ENCODE assay signal across 8 cellular contexts in genomic region chr12:54032627-54033100, GRCh38. TPM values are rescaled to one million over a fixed set of nuclear protein-coding genes. Genes with fewer than 3 reads are reported as not detected.
DNase-seq lines count a peak whose midpoint lies in the region; ATAC-seq and TF ChIP-seq lines count a peak whose summit lies in the region.

TSS of gene HOXC5 (plus strand) at chr12:54033050. CDS start at chr12:54033123, 73 bp downstream.

- no peak within 1 kb of the TSS for H3K27ac ChIP-seq in DND-41 (ENCODE audit: low read length)
- H3K27ac ChIP-seq in SK-N-MC, result peak within 1 kb of the TSS; percentile 61; the same call in 1 of the 2 replicates
- H3K27ac ChIP-seq in right atrium auricular region, result no peak within 1 kb of the TSS

- peaks cover 92% of the 10 kb centered on the region for H3K27me3 Mint-ChIP-seq in activated naive CD8-positive, alpha-beta T cell treated with anti-CD3 and anti-CD28 coated beads, Interleukin-2, amount 10 ng/mL, durations not matched to agents 7 days and 5 days

- H3K4me2 ChIP-seq in DND-41 (ENCODE audit: insufficient read depth, low read length), result no peak within 1 kb of the TSS

- no peaks in the 10 kb centered on the region for H4K20me1 ChIP-seq in DND-41 (ENCODE audit: insufficient read depth, low read length)

- no peak within 1 kb of the TSS for H3K27ac Mint-ChIP-seq in activated naive CD8-positive, alpha-beta T cell treated with anti-CD3 and anti-CD28 coated beads, Interleukin-2, amount 10 ng/mL, durations not matched to agents 7 days and 5 days

- no peaks in the 10 kb centered on the region for H3K36me3 ChIP-seq in DND-41 (ENCODE audit: insufficient read depth, low read length)
- H3K36me3 ChIP-seq in SK-N-MC (ENCODE audit: insufficient read depth, low read length), result peaks cover 12% of the 10 kb centered on the region
- no peaks in the 10 kb centered on the region for H3K36me3 ChIP-seq in right atrium auricular region

- H3K36me3 Mint-ChIP-seq in activated naive CD8-positive, alpha-beta T cell treated with anti-CD3 and anti-CD28 coated beads, Interleukin-2, amount 10 ng/mL, durations not matched to agents 7 days and 5 days, result no peaks in the 10 kb centered on the region

- H3K9ac ChIP-seq in DND-41 (ENCODE audit: low read depth, low read length), result no peak within 1 kb of the TSS
- H3K9ac ChIP-seq in SK-N-MC (ENCODE audit: insufficient read length), result no peak within 1 kb of the TSS

- no peaks in the 10 kb centered on the region for H3K79me2 ChIP-seq in DND-41 (ENCODE audit: insufficient read depth, low read length)

- H3K4me1 ChIP-seq in DND-41 (ENCODE audit: insufficient read depth, low read length) (no peaks in the 10 kb centered on the region), right atrium auricular region (peaks cover 0 to 34% of the 10 kb centered on the region in 2 donors)

- no peaks in the 10 kb centered on the region for H3K9me3 Mint-ChIP-seq in activated naive CD8-positive, alpha-beta T cell treated with anti-CD3 and anti-CD28 coated beads, Interleukin-2, amount 10 ng/mL, durations not matched to agents 7 days and 5 days

- POLR2A ChIA-PET in activated naive CD8-positive, alpha-beta T cell treated with anti-CD3 and anti-CD28 coated beads, Interleukin-2, amount 10 ng/mL, durations not matched to agents 7 days and 5 days (lab: Charles Lee), result interaction anchor here (0.6 to 1.3 kb wide), 3 partner anchors 24 to 157 kb away, joined by 3 to 8 read pairs (median 4); partner anchors contain the start of gene HOXC8

- DNase-seq in DND-41 (peak; percentile 77), LNCaP clone FGC (ENCODE audit: low read depth) (peak; percentile 71), SK-N-MC (ENCODE audit: low read depth, low spot score) (peak; percentile 81), right atrium auricular region (ENCODE audit: low spot score) (peak; percentile 69), skeletal muscle cell (ENCODE audit: low read depth) (peak; percentile 61)
- peak; percentile 70 for DNase-seq in activated naive CD8-positive, alpha-beta T cell treated with anti-CD3 and anti-CD28 coated beads, Interleukin-2, amount 10 ng/mL, durations not matched to agents 7 days and 5 days

- peak within 1 kb of the TSS; percentile 54 for H3K4me3 Mint-ChIP-seq in activated naive CD8-positive, alpha-beta T cell treated with anti-CD3 and anti-CD28 coated beads, Interleukin-2, amount 10 ng/mL, durations not matched to agents 7 days and 5 days

- H3K27me3 ChIP-seq in DND-41 (ENCODE audit: insufficient read depth, low read length, poor library complexity) (peaks cover 8% of the 10 kb centered on the region), right atrium auricular region (peaks cover 47 to 65% of the 10 kb centered on the region in 2 donors)

- H3K4me3 ChIP-seq in DND-41 (ENCODE audit: low read depth in 1 of 2, low read length in 2 of 2) (no peak within 1 kb of the TSS), LNCaP clone FGC (ENCODE audit: low read depth, low read length) (peak within 1 kb of the TSS; percentile 31), SK-N-MC (peak within 1 kb of the TSS; percentile 78), right atrium auricular region (peak within 1 kb of the TSS; percentile 16 to 40), skeletal muscle cell (ENCODE audit: low read depth, low read length) (peak within 1 kb of the TSS; percentile 37)

- peak; percentile 76 for ATAC-seq in DND-41 (ENCODE audit: insufficient read depth, low read depth)
- ATAC-seq in activated naive CD8-positive, alpha-beta T cell treated with anti-CD3 and anti-CD28 coated beads, Interleukin-2, amount 10 ng/mL, durations not matched to agents 7 days and 5 days (ENCODE audit: low read depth), result no peak
- no peak for ATAC-seq in HG03095 (IDR thresholded peaks at IDR 0.05; ENCODE audit: unreplicated experiment)
- no peak for ATAC-seq in HG03378 (IDR thresholded peaks at IDR 0.05; ENCODE audit: unreplicated experiment)

- no peak within 1 kb of the TSS for H2AFZ ChIP-seq in DND-41 (ENCODE audit: low read depth, low read length)

- no peaks in the 10 kb centered on the region for H3K9me3 ChIP-seq in DND-41 (ENCODE audit: insufficient read depth, low read length, severe bottlenecking)
- no peaks in the 10 kb centered on the region for H3K9me3 ChIP-seq in SK-N-MC (ENCODE audit: low read depth, low read length)
- peaks cover 0 to 6% of the 10 kb centered on the region in 2 donors for H3K9me3 ChIP-seq in right atrium auricular region

- TF ChIP-seq CTCF in DND-41 (IDR thresholded peaks at IDR 0.05; ENCODE audit: borderline replicate concordance, extremely low read depth, low read length, poor library complexity, severe bottlenecking) (peak; percentile 99), LNCaP clone FGC (IDR thresholded peaks at IDR 0.05; ENCODE audit: control insufficient read depth, extremely low read depth, insufficient read depth) (peak; percentile 86), right atrium auricular region (IDR thresholded peaks at IDR 0.05) (peak; percentile 70 to 88)

- H3K4me1 Mint-ChIP-seq in activated naive CD8-positive, alpha-beta T cell treated with anti-CD3 and anti-CD28 coated beads, Interleukin-2, amount 10 ng/mL, durations not matched to agents 7 days and 5 days, result peaks cover 19% of the 10 kb centered on the region

RNA-seq across cellular contexts. Expression of gene HOXC5, which starts in this region (rescaled TPM):
- not detected for total RNA-seq in activated naive CD8-positive, alpha-beta T cell treated with anti-CD3 and anti-CD28 coated beads, Interleukin-2, amount 10 ng/mL, durations not matched to agents 7 days and 5 days
- under 1 TPM in 1 of 2 donors, not detected in 1; 0.33 TPM for total RNA-seq in right atrium auricular region

Comparison
In these comparisons a context has a peak if more than half of its experiments do, and no peak if none do; other contexts are left out.
1. Peak in DNase-seq in activated naive CD8-positive, alpha-beta T cell treated with anti-CD3 and anti-CD28 coated beads, Interleukin-2, amount 10 ng/mL, durations not matched to agents 7 days and 5 days; RNA of the gene not detected or under 1 TPM.
2. Peak in DNase-seq and H3K4me3 ChIP-seq in right atrium auricular region; RNA of the gene not detected or under 1 TPM.
3. H3K4me3 ChIP-seq: peak in LNCaP clone FGC (single experiment), SK-N-MC (single experiment) and skeletal muscle cell (single experiment); none in DND-41 (0 of 2).
4. Peak in every context shown above with its lines, with median percentiles within 50 percentile points of each other: DNase-seq and CTCF ChIP-seq.